8 cellular contexts compared by ENCODE assay signal in genomic region chr11:119320593-119321524, GRCh38. TPM values are rescaled to one million over a fixed set of nuclear protein-coding genes. Genes with fewer than 3 reads are reported as not detected.
DNase-seq lines count a peak whose midpoint lies in the region; ATAC-seq and TF ChIP-seq lines count a peak whose summit lies in the region.

No MANE protein-coding gene starts in this region.

- ATAC-seq in HG02885 (IDR thresholded peaks at IDR 0.05; ENCODE audit: poor library complexity, unreplicated experiment), result peak; percentile 50

- no peak for TF ChIP-seq CTCF in kidney epithelial cell (IDR thresholded peaks at IDR 0.05; ENCODE audit: insufficient read depth, low read length, poor library complexity, severe bottlenecking)

- peak overlapping the region; percentile 35 for H3K4me3 ChIP-seq in kidney epithelial cell (ENCODE audit: low read depth, low read length)

- DNase-seq in NCI-H1092 treated with DMSO at 0.1 percent for 48 hours (lab: John Stamatoyannopoulos, UW) (peak; percentile 18), NCI-H1092 (lab: John Stamatoyannopoulos, UW) (no peak), SK-N-DZ (ENCODE audit: low spot score) (peak; percentile 50), kidney epithelial cell (ENCODE audit: low read depth) (no peak), COR-L47 (lab: John Stamatoyannopoulos, UW) (no peak)
- DNase-seq in central memory CD4-positive, alpha-beta T cell, result peak; percentile 49
- DNase-seq in stimulated activated CD4-positive, alpha-beta T cell treated with anti-CD3 and anti-CD28 coated beads, Interleukin-4, amount 100 ng/mL, for 24 hours, result peak; percentile 46

- no peaks in the 10 kb centered on the region for H3K27me3 ChIP-seq in kidney epithelial cell (ENCODE audit: control insufficient read depth, insufficient read depth, low read length)

- H3K36me3 ChIP-seq in kidney epithelial cell (ENCODE audit: control insufficient read depth, insufficient read depth, low read length), result no peaks in the 10 kb centered on the region

RNA-seq across cellular contexts. Expression of gene MCAM, which starts 3.9 kb away (rescaled TPM):
- polyA plus RNA-seq in SK-N-DZ (2014; cell fraction: cytosol; rRNA removed), result 53.3 and 95.1 TPM in 2 replicates
- polyA plus RNA-seq in SK-N-DZ (2014; cell fraction: nucleus; rRNA removed), result 53.4 and 56.1 TPM in 2 replicates
- 563 and 601 TPM in 2 replicates for total RNA-seq in kidney epithelial cell

RNA-seq across cellular contexts. Expression of gene RNF26, which starts 13.5 kb away (rescaled TPM):
- polyA plus RNA-seq in SK-N-DZ (2014; cell fraction: cytosol; rRNA removed), result 10.5 and 11.5 TPM in 2 replicates
- 4.7 and 6.0 TPM in 2 replicates for polyA plus RNA-seq in SK-N-DZ (2014; cell fraction: nucleus; rRNA removed)
- total RNA-seq in kidney epithelial cell, result 17.8 and 20.5 TPM in 2 replicates

RNA-seq across cellular contexts. Expression of gene C1QTNF5, which starts 19.8 kb away (rescaled TPM):
- polyA plus RNA-seq in SK-N-DZ (2014; cell fraction: cytosol; rRNA removed), result 0.18 and 0.46 TPM in 2 replicates
- polyA plus RNA-seq in SK-N-DZ (2014; cell fraction: nucleus; rRNA removed), result 0.20 TPM in 1 of 2 replicates, not detected in the other
- 2.9 and 6.2 TPM in 2 replicates for total RNA-seq in kidney epithelial cell

RNA-seq across cellular contexts. Expression of gene MFRP, which starts 25.6 kb away (rescaled TPM):
- polyA plus RNA-seq in SK-N-DZ (2014; cell fraction: cytosol; rRNA removed), result not detected in 2 replicates
- not detected in 2 replicates for polyA plus RNA-seq in SK-N-DZ (2014; cell fraction: nucleus; rRNA removed)
- not detected in 2 replicates for total RNA-seq in kidney epithelial cell

Comparison
In these comparisons a context has a peak if more than half of its experiments do, and no peak if none do; other contexts are left out.
1. DNase-seq: peak in NCI-H1092 treated with DMSO at 0.1 percent for 48 hours (single experiment), SK-N-DZ (single experiment), central memory CD4-positive, alpha-beta T cell (single experiment) and stimulated activated CD4-positive, alpha-beta T cell treated with anti-CD3 and anti-CD28 coated beads, Interleukin-4, amount 100 ng/mL, for 24 hours (single experiment); none in NCI-H1092 (single experiment), kidney epithelial cell (single experiment) and COR-L47 (single experiment).